Comparison of ENCODE assay signal across 8 cellular contexts in genomic region chr3:143975549-143976152, GRCh38. TPM values are rescaled to one million over a fixed set of nuclear protein-coding genes. Genes with fewer than 3 reads are reported as not detected.
DNase-seq lines count a peak whose midpoint lies in the region; ATAC-seq and TF ChIP-seq lines count a peak whose summit lies in the region.

No MANE protein-coding gene starts in this region.

- peak; percentile 43 for TF ChIP-seq CTCF in GM13976 (IDR thresholded peaks at IDR 0.05; ENCODE audit: borderline replicate concordance, control extremely low read depth, extremely low read depth, insufficient read depth, missing control alignments)
- peak; percentile 69 for TF ChIP-seq CTCF in choroid plexus epithelial cell (conservative IDR thresholded peaks at IDR 0.05; ENCODE audit: low read depth, low read length)

- no peaks in the 10 kb centered on the region for H3K27me3 Mint-ChIP-seq in naive B cell

- no peaks in the 10 kb centered on the region for H3K36me3 Mint-ChIP-seq in naive B cell

- in situ Hi-C loops in ACHN (cut with HindIII; ENCODE audit: low pct_ligation_motif_present, low pct_unique_long_range_greater_than_20kb, low sequenced_read_pairs) (no loop called here), GM13976 (cut with MboI; ENCODE audit: low sequenced_read_pairs, unreplicated experiment) (no loop called here)

- H3K4me3 Mint-ChIP-seq in naive B cell, result peak overlapping the region in 4 of 8 donors; percentile 35 to 99 (median 43)

- H3K27ac Mint-ChIP-seq in naive B cell, result peak overlapping the region in 1 of 6 donors; percentile 24

- DNase-seq in ACHN (peak; percentile 54), GM13976 (ENCODE audit: low spot score) (no peak), NCI-H82 (lab: John Stamatoyannopoulos, UW) (peak; percentile 73), choroid plexus epithelial cell (ENCODE audit: low read depth) (peak; percentile 91), naive B cell (peak; percentile 26)
- DNase-seq in activated T-cell treated with anti-CD3 and anti-CD28 coated beads, Interleukin-2, amount 50 U/mL, for 48 hours, result no peak

- peaks cover 42 to 67% (median 51%) of the 10 kb centered on the region in 3 donors for H3K4me1 Mint-ChIP-seq in naive B cell

- ATAC-seq in naive B cell (ENCODE audit: low read depth in 2 of 2) (no peak), GM18519 (IDR thresholded peaks at IDR 0.05; ENCODE audit: low FRiP score, unreplicated experiment) (no peak), HG02885 (IDR thresholded peaks at IDR 0.05; ENCODE audit: poor library complexity, unreplicated experiment) (no peak)

- peak overlapping the region; percentile 8 for H3K4me3 ChIP-seq in choroid plexus epithelial cell (ENCODE audit: low read depth, low read length)

- no peaks in the 10 kb centered on the region for H3K9me3 Mint-ChIP-seq in naive B cell

RNA-seq across cellular contexts. Expression of gene DIPK2A, which starts 4.0 kb away (rescaled TPM):
- polyA plus RNA-seq in naive B cell (ENCODE audit: low read depth in 6 of 6), result 10 to 100 TPM; 16.5 to 34.8 (median 26.6) TPM

Comparison
In these comparisons a context has a peak if more than half of its experiments do, and no peak if none do; other contexts are left out.
1. DNase-seq: peak in ACHN (single experiment), NCI-H82 (single experiment), choroid plexus epithelial cell (single experiment) and naive B cell (single experiment); none in GM13976 (single experiment) and activated T-cell treated with anti-CD3 and anti-CD28 coated beads, Interleukin-2, amount 50 U/mL, for 48 hours (0 of 2).